Comparison of ENCODE assay signal across 25 cellular contexts in genomic region chr17:3715296-3715695, GRCh38. TPM values are rescaled to one million over a fixed set of nuclear protein-coding genes. Genes with fewer than 3 reads are reported as not detected.
DNase-seq lines count a peak whose midpoint lies in the region; ATAC-seq and TF ChIP-seq lines count a peak whose summit lies in the region.
"Had no signal": no experiment of that assay in that cellular context is flagged by ENCODE, and none has a peak within 500 bp of the region (broad histone marks: within the 10 kb centered on the region; RNA-seq: fewer than 3 reads in every experiment).

No MANE protein-coding gene starts in this region.

- peaks cover 59% of the 10 kb centered on the region for H3K4me1 Mint-ChIP-seq in T-helper 1 cell treated with Interleukin-12 subunit alpha and Interleukin-12 subunit beta and Interleukin-4 antibody, amounts not matched to agents 30 μg/mL and 1 μg/mL, for 36 hours (ENCODE audit: low read depth)
- H3K4me1 Mint-ChIP-seq in natural killer cell treated with Interleukin-12 subunit alpha and Interleukin-12 subunit beta and Interleukin-15 and Interleukin-18, amount 100 ng/mL, for 72 hours (ENCODE audit: low read depth in 2 of 2) = peaks cover 64 to 68% of the 10 kb centered on the region in 2 donors
- H3K4me1 Mint-ChIP-seq in natural killer cell (peaks cover 31 to 32% of the 10 kb centered on the region in 2 donors), chondrocyte (ENCODE audit: low read depth) (peaks cover 7% of the 10 kb centered on the region)
- H3K4me1 Mint-ChIP-seq in central memory CD8-positive, alpha-beta T cell = peaks cover 43% of the 10 kb centered on the region

- no peak for DNase-seq in T-helper 1 cell
- no peak for DNase-seq in natural killer cell treated with Interleukin-12 subunit alpha and Interleukin-12 subunit beta and Interleukin-15 and Interleukin-18, amount 100 ng/mL, for 72 hours (ENCODE audit: low spot score)
- no peak for DNase-seq in natural killer cell
- DNase-seq in central memory CD8-positive, alpha-beta T cell (ENCODE audit: low spot score in 2 of 2) = no peak
- DNase-seq in chondrocyte (ENCODE audit: low spot score) = no peak
- no peak for DNase-seq in activated effector memory CD4-positive, alpha-beta T cell treated with Interleukin-2 at 50 U/mL for 16 hours
- DNase-seq: ACHN, Calu3, DMS153, H7, HFFc6, NCI-H1092 treated with DMSO at 0.1 percent for 48 hours, NCI-H1436 treated with DMSO at 0.1 percent for 48 hours, NCI-H2029, NCI-H2171, NCI-H345, NCI-H524, NCI-H774, OCI-M1, SJCRH30 had no signal

- TF ChIP-seq CTCF in natural killer cell (IDR thresholded peaks at IDR 0.05) (no peak), chondrocyte (IDR thresholded peaks at IDR 0.05) (no peak)

- H3K27me3 Mint-ChIP-seq in T-helper 1 cell treated with Interleukin-12 subunit alpha and Interleukin-12 subunit beta and Interleukin-4 antibody, amounts not matched to agents 30 μg/mL and 1 μg/mL, for 36 hours (ENCODE audit: low read depth) = no peaks in the 10 kb centered on the region
- H3K27me3 Mint-ChIP-seq in natural killer cell treated with Interleukin-12 subunit alpha and Interleukin-12 subunit beta and Interleukin-15 and Interleukin-18, amount 100 ng/mL, for 72 hours = no peaks in the 10 kb centered on the region
- H3K27me3 Mint-ChIP-seq in natural killer cell (ENCODE audit: low read depth in 2 of 2) = no peaks in the 10 kb centered on the region
- H3K27me3 Mint-ChIP-seq in central memory CD8-positive, alpha-beta T cell = no peaks in the 10 kb centered on the region
- H3K27me3 Mint-ChIP-seq in chondrocyte (ENCODE audit: low read depth) = no peaks in the 10 kb centered on the region
- H3K27me3 Mint-ChIP-seq: CD8-positive, alpha-beta memory T cell had no signal

- peaks cover 73% of the 10 kb centered on the region for H3K36me3 Mint-ChIP-seq in T-helper 1 cell treated with Interleukin-12 subunit alpha and Interleukin-12 subunit beta and Interleukin-4 antibody, amounts not matched to agents 30 μg/mL and 1 μg/mL, for 36 hours (ENCODE audit: low read depth)
- H3K36me3 Mint-ChIP-seq in natural killer cell treated with Interleukin-12 subunit alpha and Interleukin-12 subunit beta and Interleukin-15 and Interleukin-18, amount 100 ng/mL, for 72 hours = peaks cover 57% of the 10 kb centered on the region
- H3K36me3 Mint-ChIP-seq in natural killer cell (peaks cover 30% of the 10 kb centered on the region), chondrocyte (ENCODE audit: low read depth) (peaks cover 30% of the 10 kb centered on the region)
- peaks cover 46% of the 10 kb centered on the region for H3K36me3 Mint-ChIP-seq in central memory CD8-positive, alpha-beta T cell (ENCODE audit: insufficient read depth)

- ATAC-seq in natural killer cell treated with Interleukin-12 subunit alpha and Interleukin-12 subunit beta and Interleukin-15 and Interleukin-18, amount 100 ng/mL, for 72 hours = no peak
- ATAC-seq in natural killer cell (no peak), HG02763 (IDR thresholded peaks at IDR 0.05; ENCODE audit: unreplicated experiment) (no peak)
- ATAC-seq in central memory CD8-positive, alpha-beta T cell (replicated peaks; ENCODE audit: extremely low read depth, poor library complexity, severe bottlenecking) = no peak
- ATAC-seq: HepG2, K562 had no signal

- peak overlapping the region; percentile 89 for H3K27ac Mint-ChIP-seq in T-helper 1 cell treated with Interleukin-12 subunit alpha and Interleukin-12 subunit beta and Interleukin-4 antibody, amounts not matched to agents 30 μg/mL and 1 μg/mL, for 36 hours
- H3K27ac Mint-ChIP-seq in natural killer cell treated with Interleukin-12 subunit alpha and Interleukin-12 subunit beta and Interleukin-15 and Interleukin-18, amount 100 ng/mL, for 72 hours = peak overlapping the region; percentile 80 to 90
- H3K27ac Mint-ChIP-seq in natural killer cell (no peak overlapping the region), chondrocyte (ENCODE audit: unreplicated experiment) (no peak overlapping the region)
- peak overlapping the region; percentile 58 for H3K27ac Mint-ChIP-seq in central memory CD8-positive, alpha-beta T cell (ENCODE audit: low read depth)
- H3K27ac Mint-ChIP-seq: HFFc6 had no signal

- peak overlapping the region; percentile 47 for H3K4me3 Mint-ChIP-seq in T-helper 1 cell treated with Interleukin-12 subunit alpha and Interleukin-12 subunit beta and Interleukin-4 antibody, amounts not matched to agents 30 μg/mL and 1 μg/mL, for 36 hours
- H3K4me3 Mint-ChIP-seq in natural killer cell treated with Interleukin-12 subunit alpha and Interleukin-12 subunit beta and Interleukin-15 and Interleukin-18, amount 100 ng/mL, for 72 hours = peak overlapping the region; percentile 61
- no peak overlapping the region for H3K4me3 Mint-ChIP-seq in natural killer cell
- H3K4me3 Mint-ChIP-seq in central memory CD8-positive, alpha-beta T cell = no peak overlapping the region
- H3K4me3 Mint-ChIP-seq in chondrocyte (ENCODE audit: unreplicated experiment) = no peak overlapping the region
- H3K4me3 Mint-ChIP-seq: HFFc6 had no signal

- intact Hi-C loops in natural killer cell (cut with micrococcal nuclease) = no loop called here

- H3K9me3 Mint-ChIP-seq in T-helper 1 cell treated with Interleukin-12 subunit alpha and Interleukin-12 subunit beta and Interleukin-4 antibody, amounts not matched to agents 30 μg/mL and 1 μg/mL, for 36 hours = peaks cover 5% of the 10 kb centered on the region
- no peaks in the 10 kb centered on the region for H3K9me3 Mint-ChIP-seq in natural killer cell treated with Interleukin-12 subunit alpha and Interleukin-12 subunit beta and Interleukin-15 and Interleukin-18, amount 100 ng/mL, for 72 hours
- H3K9me3 Mint-ChIP-seq in natural killer cell = no peaks in the 10 kb centered on the region
- no peaks in the 10 kb centered on the region for H3K9me3 Mint-ChIP-seq in central memory CD8-positive, alpha-beta T cell
- no peaks in the 10 kb centered on the region for H3K9me3 Mint-ChIP-seq in chondrocyte (ENCODE audit: low read depth)
- H3K9me3 Mint-ChIP-seq: CD8-positive, alpha-beta memory T cell; HFFc6 had no signal

RNA-seq across cellular contexts. Expression of gene HASPIN, which starts 8.4 kb away (rescaled TPM):
- 10 to 100 TPM; 44.2 to 64.6 TPM for total RNA-seq in natural killer cell treated with Interleukin-12 subunit alpha and Interleukin-12 subunit beta and Interleukin-15 and Interleukin-18, amount 100 ng/mL, for 72 hours
- total RNA-seq in natural killer cell = under 1 TPM; 0.33 to 0.79 (median 0.70) TPM
- total RNA-seq in chondrocyte = 2.1 to 2.6 TPM (median 2.2 TPM) in 3 replicates

RNA-seq across cellular contexts. Expression of gene P2RX5, which starts 19.3 kb away (rescaled TPM):
- 1,000 to 10,000 TPM; 2,596 to 3,366 TPM for total RNA-seq in natural killer cell treated with Interleukin-12 subunit alpha and Interleukin-12 subunit beta and Interleukin-15 and Interleukin-18, amount 100 ng/mL, for 72 hours
- total RNA-seq in natural killer cell (10 to 100 TPM in 1 of 3 donors, 1 to 10 TPM in 2; 7.8 to 15.4 (median 9.2) TPM), chondrocyte (0.18 to 1.1 TPM (median 0.30 TPM) in 3 replicates)

RNA-seq across cellular contexts. Expression of gene EMC6, which starts 46.7 kb away (rescaled TPM):
- total RNA-seq in natural killer cell treated with Interleukin-12 subunit alpha and Interleukin-12 subunit beta and Interleukin-15 and Interleukin-18, amount 100 ng/mL, for 72 hours = 10 to 100 TPM; 43.7 to 56.2 TPM
- 10 to 100 TPM; 29.3 to 34.7 (median 32.1) TPM for total RNA-seq in natural killer cell
- total RNA-seq in chondrocyte = 36.2 to 41.8 TPM (median 37.6 TPM) in 3 replicates

RNA-seq across cellular contexts. Expression of gene TAX1BP3, which starts 46.9 kb away (rescaled TPM):
- 100 to 1,000 TPM; 135 to 204 TPM for total RNA-seq in natural killer cell treated with Interleukin-12 subunit alpha and Interleukin-12 subunit beta and Interleukin-15 and Interleukin-18, amount 100 ng/mL, for 72 hours
- total RNA-seq in natural killer cell (10 to 100 TPM; 15.1 to 17.0 (median 16.3) TPM), chondrocyte (198 to 242 TPM (median 230 TPM) in 3 replicates)

Comparison
In these comparisons a context has a peak if more than half of its experiments do, and no peak if none do; other contexts are left out.
1. H3K27ac Mint-ChIP-seq: peak in T-helper 1 cell treated with Interleukin-12 subunit alpha and Interleukin-12 subunit beta and Interleukin-4 antibody, amounts not matched to agents 30 μg/mL and 1 μg/mL, for 36 hours (single experiment), natural killer cell treated with Interleukin-12 subunit alpha and Interleukin-12 subunit beta and Interleukin-15 and Interleukin-18, amount 100 ng/mL, for 72 hours (2 of 2) and central memory CD8-positive, alpha-beta T cell (single experiment); none in natural killer cell (0 of 2) and chondrocyte (single experiment).
2. H3K4me3 Mint-ChIP-seq: peak in T-helper 1 cell treated with Interleukin-12 subunit alpha and Interleukin-12 subunit beta and Interleukin-4 antibody, amounts not matched to agents 30 μg/mL and 1 μg/mL, for 36 hours (single experiment) and natural killer cell treated with Interleukin-12 subunit alpha and Interleukin-12 subunit beta and Interleukin-15 and Interleukin-18, amount 100 ng/mL, for 72 hours (single experiment); none in natural killer cell (single experiment), central memory CD8-positive, alpha-beta T cell (single experiment) and chondrocyte (single experiment).
3. RNA of gene HASPIN, which starts 8.4 kb away (total RNA-seq): 44.2 to 64.6 TPM in natural killer cell treated with Interleukin-12 subunit alpha and Interleukin-12 subunit beta and Interleukin-15 and Interleukin-18, amount 100 ng/mL, for 72 hours; 2.1 to 2.6 TPM in chondrocyte and 0.33 to 0.79 TPM in natural killer cell; every median in the first group is over 10 times any median in the second.
4. RNA of gene P2RX5, which starts 19.3 kb away (total RNA-seq): 2,596 to 3,366 TPM in natural killer cell treated with Interleukin-12 subunit alpha and Interleukin-12 subunit beta and Interleukin-15 and Interleukin-18, amount 100 ng/mL, for 72 hours; 7.8 to 15.4 TPM in natural killer cell and 0.18 to 1.1 TPM in chondrocyte; every median in the first group is over 100 times any median in the second.